In genomic region chr10:75424553-75424952, GRCh38 we compare ENCODE assay signal across 24 cellular contexts. TPM values are rescaled to one million over a fixed set of nuclear protein-coding genes. Genes with fewer than 3 reads are reported as not detected.
"Had no signal": no experiment of that assay in that cellular context is flagged by ENCODE, and none has a peak within 500 bp of the region (broad histone marks: within the 10 kb centered on the region; RNA-seq: fewer than 3 reads in every experiment).

No MANE protein-coding gene starts in this region.

- DNase-seq: IMR-90, Karpas-422, KG1, MG63, NCI-H1092, NCI-H1105 treated with DMSO at 0.1 percent for 48 hours, NCI-H1417 treated with DMSO at 0.1 percent for 48 hours, NCI-H146, NCI-H1694 treated with DMSO at 0.1 percent for 48 hours, NCI-H2029, NCI-H2081 treated with DMSO at 0.1 percent for 48 hours, NCI-H2171, NCI-H226, NCI-H446, NCI-H510A, NCI-H524 treated with DMSO at 0.1 percent for 48 hours, NCI-H69, PC-3, SHP77 had no signal

- H3K27ac ChIP-seq: RWPE1 had no signal

- H3K36me3 ChIP-seq: MG63 had no signal

- H3K4me3 ChIP-seq: MG63 had no signal

- ATAC-seq: HepG2, Panc1, PC-3, SK-N-SH treated with all-trans-retinoic acid at 6 μM for 48 hours had no signal

- H3K27me3 ChIP-seq: MG63 had no signal

- H3K9me3 ChIP-seq: MG63 had no signal

RNA-seq across cellular contexts. Expression of gene LRMDA, which starts 6.9 kb away (rescaled TPM):
- total RNA-seq: HT1080, IMR-90 had no signal
